22 cellular contexts compared by ENCODE assay signal in genomic region chr5:180282281-180282680, GRCh38.
"Had no signal": no experiment of that assay in that cellular context is flagged by ENCODE, and none has a peak within 500 bp of the region (broad histone marks: within the 10 kb centered on the region; RNA-seq: fewer than 3 reads in every experiment).

No MANE protein-coding gene starts in this region.

- H3K27ac ChIP-seq: colonic mucosa, esophagus squamous epithelium, neutrophil, parathyroid adenoma, stomach, thyroid gland had no signal

- H3K4me3 ChIP-seq: colonic mucosa, esophagus squamous epithelium, lung, smooth muscle cell, stomach, thyroid gland had no signal

- H3K36me3 ChIP-seq: colonic mucosa had no signal

- H3K9me3 Mint-ChIP-seq: natural killer cell had no signal

- H3K27ac Mint-ChIP-seq: dendritic cell treated with granulocyte-macrophage colony-stimulating factor and Interleukin-4, amounts not matched to agents 40 ng/mL and 50 ng/mL, for 4 days; memory B cell; natural killer cell had no signal

- H3K27me3 ChIP-seq: colonic mucosa, esophagus squamous epithelium, neutrophil, stomach, thyroid gland had no signal

- H3K9me3 ChIP-seq: colonic mucosa, thyroid gland had no signal

- ATAC-seq: left ventricle myocardium superior, sciatic nerve had no signal

- DNase-seq: colonic mucosa; effector CD8-positive, alpha-beta T cell; esophagus squamous epithelium; foreskin melanocyte; hypothalamus; left ventricle myocardium superior; natural killer cell; stimulated activated CD4-positive, alpha-beta T cell treated with anti-CD3 and anti-CD28 coated beads, Interleukin-12 subunit alpha, Interleukin-12 subunit beta, amount 100 ng/mL, for 4 hours; stimulated activated CD4-positive, alpha-beta T cell treated with anti-CD3 and anti-CD28 coated beads, Interleukin-1b, Interleukin-23, amount 100 ng/mL, for 48 hours; stimulated activated CD4-positive, alpha-beta T cell treated with anti-CD3 and anti-CD28 coated beads, Interleukin-4, amount 100 ng/mL, for 1 hour; stimulated activated CD8-positive, alpha-beta memory T cell treated with anti-CD3 and anti-CD28 coated beads, Interleukin-4, amount 100 ng/mL, for 48 hours; stimulated activated naive CD4-positive, alpha-beta T cell treated with Interleukin-2 at 50 U/mL for 16 hours; stomach; thyroid gland had no signal

- H3K27me3 Mint-ChIP-seq: dendritic cell treated with granulocyte-macrophage colony-stimulating factor and Interleukin-4, amounts not matched to agents 40 ng/mL and 50 ng/mL, for 4 days; memory B cell; progenitor cell of endocrine pancreas had no signal

- H3K4me3 Mint-ChIP-seq: dendritic cell treated with granulocyte-macrophage colony-stimulating factor and Interleukin-4, amounts not matched to agents 40 ng/mL and 50 ng/mL, for 4 days; memory B cell; natural killer cell had no signal

- H3K4me1 ChIP-seq: colonic mucosa, parathyroid adenoma, thyroid gland had no signal
